Comparison of ENCODE assay signal across 13 cellular contexts in genomic region chr11:120184946-120185677, GRCh38. TPM values are rescaled to one million over a fixed set of nuclear protein-coding genes. Genes with fewer than 3 reads are reported as not detected.
A peak's percentile ranks its signal among the peaks of the same experiment; 100 is the strongest.
DNase-seq lines count a peak whose midpoint lies in the region; ATAC-seq and TF ChIP-seq lines count a peak whose summit lies in the region.
"Had no signal": no experiment of that assay in that cellular context is flagged by ENCODE, and none has a peak within 500 bp of the region (broad histone marks: within the 10 kb centered on the region; RNA-seq: fewer than 3 reads in every experiment).

No MANE protein-coding gene starts in this region.

- H3K36me3 ChIP-seq in GM23248 (ENCODE audit: low read depth) (no peaks in the 10 kb centered on the region), duodenal mucosa (ENCODE audit: control insufficient read depth in 1 of 2, insufficient read depth in 2 of 2, low read length in 2 of 2) (no peaks in the 10 kb centered on the region), sigmoid colon (no peaks in the 10 kb centered on the region)

- peaks cover 15% of the 10 kb centered on the region for H3F3A ChIP-seq in GM23248 (ENCODE audit: insufficient read depth)

- H3K4me1 ChIP-seq in GM23248 (ENCODE audit: insufficient read depth) (peaks cover 39% of the 10 kb centered on the region), duodenal mucosa (ENCODE audit: control insufficient read depth in 1 of 2, insufficient read depth in 2 of 2, low read length in 2 of 2) (peaks cover 75 to 80% of the 10 kb centered on the region in 2 donors), sigmoid colon (peaks cover 0 to 50% (median 26%) of the 10 kb centered on the region in 4 donors)

- peak in 1 of 2 donors; percentile 33 for TF ChIP-seq POLR2A in sigmoid colon (IDR thresholded peaks at IDR 0.05)

- no peaks in the 10 kb centered on the region for H3K9me2 ChIP-seq in GM23248 (ENCODE audit: insufficient read depth)

- H3K9me3 ChIP-seq in GM23248 (ENCODE audit: low read depth) (no peaks in the 10 kb centered on the region), duodenal mucosa (ENCODE audit: control insufficient read depth in 1 of 2, low read length in 2 of 2) (no peaks in the 10 kb centered on the region), sigmoid colon (no peaks in the 10 kb centered on the region)

- no peak overlapping the region for H3K4me3 ChIP-seq in GM23248
- H3K4me3 ChIP-seq in duodenal mucosa (ENCODE audit: low read depth in 1 of 2, low read length in 2 of 2) = peak overlapping the region; percentile 58 to 69
- peak overlapping the region in 2 of 4 donors; percentile 1 to 4 for H3K4me3 ChIP-seq in sigmoid colon

- intact Hi-C loops in left colon (cut with DNase I, micrococcal nuclease) = no loop called here
- intact Hi-C loops in sigmoid colon (cut with DNase I) = no loop called here

- H3K27me3 ChIP-seq in GM23248 (replicated peaks; ENCODE audit: insufficient read depth) (no peaks in the 10 kb centered on the region), duodenal mucosa (ENCODE audit: control insufficient read depth in 1 of 2, insufficient read depth in 2 of 2, low read length in 2 of 2) (no peaks in the 10 kb centered on the region), sigmoid colon (no peaks in the 10 kb centered on the region)

- no peak for TF ChIP-seq EP300 in sigmoid colon (IDR thresholded peaks at IDR 0.05)

- no peak overlapping the region; the same call in 1 of the 2 replicates for H2AFZ ChIP-seq in GM23248

- H3K27ac ChIP-seq in GM23248 = no peak overlapping the region
- peak overlapping the region; percentile 78 for H3K27ac ChIP-seq in duodenal mucosa (ENCODE audit: low read depth, low read length)
- H3K27ac ChIP-seq in sigmoid colon = peak overlapping the region; percentile 73 to 77 (median 75)

- DNase-seq in GM23248 (peak; percentile 80), left colon (peak; percentile 69 to 85), sigmoid colon (peak; percentile 92)
- DNase-seq: activated naive CD4-positive, alpha-beta T cell; CD4-positive, CD25-positive, alpha-beta regulatory T cell; mesendoderm; MV-4-11; NK-92 treated with Interleukin-12 subunit alpha and Interleukin-12 subunit beta, amount 100 ng/mL, for 24 hours had no signal

- no peak overlapping the region for H3K4me2 ChIP-seq in GM23248 (ENCODE audit: unreplicated experiment)

- TF ChIP-seq CTCF in sigmoid colon (IDR thresholded peaks at IDR 0.05) = no peak

- 12 to 14% methylated on average over 7 of the region's 7 CpGs for WGBS in GM23248 (ENCODE audit: low coverage in 1 of 2, low lambda C conversion rate in 2 of 2, missing lambda C conversion rate in 2 of 2), 2 experiments
- 8 to 53% methylated on average over 7 of the region's 7 CpGs for WGBS in sigmoid colon, 2 donors

- H3K9ac ChIP-seq in GM23248 = no peak overlapping the region
- peak overlapping the region; percentile 55 to 62 for H3K9ac ChIP-seq in duodenal mucosa (ENCODE audit: low read depth in 1 of 2, low read length in 2 of 2)

- no peaks in the 10 kb centered on the region for H4K20me1 ChIP-seq in GM23248 (ENCODE audit: insufficient read depth)

- in situ Hi-C loops in GM23248 (cut with MboI) = no loop called here

- ATAC-seq in left colon = peak; percentile 68
- no peak for ATAC-seq in GM18861 (IDR thresholded peaks at IDR 0.05; ENCODE audit: unreplicated experiment)
- ATAC-seq in GM19328 (IDR thresholded peaks at IDR 0.05; ENCODE audit: unreplicated experiment) = no peak
- ATAC-seq in HG03378 (IDR thresholded peaks at IDR 0.05; ENCODE audit: unreplicated experiment) = no peak
- ATAC-seq in GM21423 (IDR thresholded peaks at IDR 0.05; ENCODE audit: unreplicated experiment) = no peak

- H3K79me2 ChIP-seq in GM23248 (ENCODE audit: insufficient read depth) = no peaks in the 10 kb centered on the region

RNA-seq across cellular contexts. Expression of gene OAF, which starts 25.7 kb away (rescaled TPM):
- total RNA-seq in GM23248 (2014; rRNA removed; shearing (Covaris generic)) = 111 and 116 TPM in 2 replicates
- polyA plus RNA-seq in GM23248 (2016; fragmentation: Nextera tagmentation; extraction: Ambion mirVana) (74.6 and 80.0 TPM in 2 replicates), sigmoid colon (10 to 100 TPM; 51.2 to 94.3 (median 74.7) TPM)
- total RNA-seq in left colon (100 to 1,000 TPM; 180 to 189 TPM), sigmoid colon (10 to 100 TPM; 23.5 to 44.3 (median 41.2) TPM)

RNA-seq across cellular contexts. Expression of gene TRIM29, which starts 47.2 kb away (rescaled TPM):
- 1.4 TPM in 1 of 2 replicates, not detected in the other for total RNA-seq in GM23248 (2014; rRNA removed; shearing (Covaris generic))
- polyA plus RNA-seq in GM23248 (2016; fragmentation: Nextera tagmentation; extraction: Ambion mirVana) = 0.86 and 1.1 TPM in 2 replicates
- 1 to 10 TPM; 6.1 to 8.6 TPM for total RNA-seq in left colon
- 1 to 10 TPM in 3 of 4 donors, under 1 TPM in 1; 0.33 to 6.9 (median 1.1) TPM for total RNA-seq in sigmoid colon
- 1 to 10 TPM; 6.0 to 8.5 (median 7.2) TPM for polyA plus RNA-seq in sigmoid colon
- total RNA-seq: CD4-positive, CD25-positive, alpha-beta regulatory T cell had no signal
- polyA plus RNA-seq: CD4-positive, CD25-positive, alpha-beta regulatory T cell had no signal

RNA-seq across cellular contexts. Expression of gene POU2F3, which starts 54.8 kb away (rescaled TPM):
- not detected in 2 replicates for total RNA-seq in GM23248 (2014; rRNA removed; shearing (Covaris generic))
- polyA plus RNA-seq in GM23248 (2016; fragmentation: Nextera tagmentation; extraction: Ambion mirVana) (not detected in 2 replicates), sigmoid colon (1 to 10 TPM in 2 of 3 donors, under 1 TPM in 1; 0.92 to 1.8 (median 1.3) TPM)
- total RNA-seq in left colon (1 to 10 TPM; 1.9 to 2.0 TPM), sigmoid colon (not detected)
- total RNA-seq: CD4-positive, CD25-positive, alpha-beta regulatory T cell had no signal
- polyA plus RNA-seq: CD4-positive, CD25-positive, alpha-beta regulatory T cell had no signal
